Comparison of ENCODE assay signal across 16 cellular contexts in genomic region chr20:64113444-64113775, GRCh38. TPM values are rescaled to one million over a fixed set of nuclear protein-coding genes. Genes with fewer than 3 reads are reported as not detected.
DNase-seq lines count a peak whose midpoint lies in the region; TF ChIP-seq lines count a peak whose summit lies in the region.
"Had no signal": no experiment of that assay in that cellular context is flagged by ENCODE, and none has a peak within 500 bp of the region (broad histone marks: within the 10 kb centered on the region; RNA-seq: fewer than 3 reads in every experiment).

No MANE protein-coding gene starts in this region.

- H3K4me3 ChIP-seq in neuronal stem cell (ENCODE audit: low read length in 2 of 2) (no peak overlapping the region), Karpas-422 (ENCODE audit: low read length) (no peak overlapping the region), stomach (no peak overlapping the region)
- H3K4me3 ChIP-seq: A549 had no signal

- H2BK120ac ChIP-seq in neuronal stem cell (ENCODE audit: low read depth, low read length): peak overlapping the region; percentile 31

- peaks cover 3% of the 10 kb centered on the region for H3K79me1 ChIP-seq in neuronal stem cell (ENCODE audit: low read depth, low read length)

- no peak overlapping the region for H3K4me3 Mint-ChIP-seq in activated naive CD4-positive, alpha-beta T cell treated with anti-CD3 and anti-CD28 coated beads, Interleukin-2, amount 10 ng/mL, durations not matched to agents 7 days and 5 days

- no peak overlapping the region for H2BK12ac ChIP-seq in neuronal stem cell (ENCODE audit: low read length)

- H4K91ac ChIP-seq in neuronal stem cell (ENCODE audit: low read depth, low read length, poor library complexity): no peak overlapping the region

- peaks cover 23% of the 10 kb centered on the region for H3K27me3 Mint-ChIP-seq in activated naive CD4-positive, alpha-beta T cell treated with anti-CD3 and anti-CD28 coated beads, Interleukin-2, amount 10 ng/mL, durations not matched to agents 7 days and 5 days

- no peaks in the 10 kb centered on the region for H3K79me2 ChIP-seq in Karpas-422 (ENCODE audit: low read length)

- H4K8ac ChIP-seq in neuronal stem cell (ENCODE audit: low read depth, low read length): no peak overlapping the region

- no peak overlapping the region for H3K14ac ChIP-seq in neuronal stem cell (ENCODE audit: low read length)

- H3K36me3 Mint-ChIP-seq in activated naive CD4-positive, alpha-beta T cell treated with anti-CD3 and anti-CD28 coated beads, Interleukin-2, amount 10 ng/mL, durations not matched to agents 7 days and 5 days: no peaks in the 10 kb centered on the region

- intact Hi-C loops in stomach (cut with DNase I; ENCODE audit: low total_unique reads): no loop called here

- no peak overlapping the region for H3K27ac Mint-ChIP-seq in activated naive CD4-positive, alpha-beta T cell treated with anti-CD3 and anti-CD28 coated beads, Interleukin-2, amount 10 ng/mL, durations not matched to agents 7 days and 5 days

- no peaks in the 10 kb centered on the region for H3K36me3 ChIP-seq in neuronal stem cell (replicated peaks in 1 of 2; ENCODE audit: control insufficient read depth in 2 of 2, insufficient read depth in 2 of 2, low read length in 2 of 2)
- H3K36me3 ChIP-seq in Karpas-422 (ENCODE audit: insufficient read depth, low read length): no peaks in the 10 kb centered on the region
- H3K36me3 ChIP-seq in stomach: no peaks in the 10 kb centered on the region

- CTCF ChIA-PET in activated naive CD4-positive, alpha-beta T cell treated with anti-CD3 and anti-CD28 coated beads, Interleukin-2, amount 10 ng/mL, durations not matched to agents 7 days and 5 days (lab: Charles Lee): no interaction called here

- no peak overlapping the region for H3K4ac ChIP-seq in neuronal stem cell (ENCODE audit: low read length)

- no peak for TF ChIP-seq POLR2A in stomach (IDR thresholded peaks at IDR 0.05)

- H3K9ac ChIP-seq in neuronal stem cell (ENCODE audit: low read depth, low read length, poor library complexity) (no peak overlapping the region), Karpas-422 (ENCODE audit: low read length) (no peak overlapping the region)

- H3K4me2 ChIP-seq in neuronal stem cell (ENCODE audit: insufficient read depth, low read length, poor library complexity, severe bottlenecking) (no peak overlapping the region), Karpas-422 (ENCODE audit: low read depth, low read length, poor library complexity, severe bottlenecking) (no peak overlapping the region)
- H3K4me2 ChIP-seq: A549 had no signal

- H3K4me1 ChIP-seq in neuronal stem cell (ENCODE audit: control insufficient read depth in 2 of 2, insufficient read depth in 1 of 2, low read depth in 1 of 2, low read length in 2 of 2): peaks cover 0 to 2% of the 10 kb centered on the region in 2 donors
- peaks cover 32% of the 10 kb centered on the region for H3K4me1 ChIP-seq in Karpas-422 (ENCODE audit: low read length)
- no peaks in the 10 kb centered on the region for H3K4me1 ChIP-seq in stomach
- H3K4me1 ChIP-seq: A549, Caco-2 had no signal

- H2BK5ac ChIP-seq in neuronal stem cell (ENCODE audit: low read length): peak overlapping the region; percentile 13

- H3K27ac ChIP-seq in angular gyrus (ENCODE audit: low read depth, low read length) (peak overlapping the region; percentile 66), neuronal stem cell (replicated peaks; ENCODE audit: low read length) (no peak overlapping the region), Karpas-422 (ENCODE audit: low read length) (no peak overlapping the region), stomach (no peak overlapping the region)
- H3K27ac ChIP-seq: A549 had no signal

- H2BK15ac ChIP-seq in neuronal stem cell (ENCODE audit: low read length): peak overlapping the region; percentile 11

- H3K27me3 ChIP-seq in neuronal stem cell (ENCODE audit: control insufficient read depth in 3 of 3, insufficient read depth in 3 of 3, low read depth in 1 of 3, low read length in 3 of 3) (peaks cover 0 to 60% (median 0%) of the 10 kb centered on the region in 3 experiments), Karpas-422 (ENCODE audit: low read length) (no peaks in the 10 kb centered on the region), stomach (peaks cover 0 to 11% (median 0%) of the 10 kb centered on the region in 3 donors)

- no peak for TF ChIP-seq CTCF in stomach (IDR thresholded peaks at IDR 0.05)

- H3K4me1 Mint-ChIP-seq in activated naive CD4-positive, alpha-beta T cell treated with anti-CD3 and anti-CD28 coated beads, Interleukin-2, amount 10 ng/mL, durations not matched to agents 7 days and 5 days: no peaks in the 10 kb centered on the region

- no peak for TF ChIP-seq EP300 in stomach (IDR thresholded peaks at IDR 0.05)

- peak overlapping the region; percentile 17 for H3K18ac ChIP-seq in neuronal stem cell (ENCODE audit: low read length)

- H2AK5ac ChIP-seq in neuronal stem cell (ENCODE audit: low read depth, low read length): peak overlapping the region; percentile 61

- peak overlapping the region; percentile 80 for H3K23ac ChIP-seq in neuronal stem cell (ENCODE audit: low read depth, low read length, poor library complexity)

- no peaks in the 10 kb centered on the region for H3K9me2 ChIP-seq in Karpas-422 (replicated peaks; ENCODE audit: insufficient read depth, low read length)

- DNase-seq in activated naive CD4-positive, alpha-beta T cell treated with anti-CD3 and anti-CD28 coated beads, Interleukin-2, amount 10 ng/mL, durations not matched to agents 7 days and 5 days: peak; percentile 15
- DNase-seq in activated naive CD4-positive, alpha-beta T cell treated with anti-CD3 and anti-CD28 coated beads, Interleukin-2, amount 50 U/mL, for 16 hours: no peak
- no peak for DNase-seq in neuronal stem cell (ENCODE audit: low spot score)
- peak; percentile 37 for DNase-seq in ureter (ENCODE audit: low spot score)
- DNase-seq in Karpas-422: no peak
- DNase-seq in stomach: no peak
- DNase-seq: DMS153, H7, NCI-H1105 treated with DMSO at 0.1 percent for 48 hours, NCI-H187, NCI-H226, NCI-H524 treated with DMSO at 0.1 percent for 48 hours had no signal

- H4K20me1 ChIP-seq in Karpas-422 (ENCODE audit: insufficient read depth, low read depth, low read length): no peaks in the 10 kb centered on the region

- H2AFZ ChIP-seq in neuronal stem cell (ENCODE audit: low read length) (no peak overlapping the region), Karpas-422 (ENCODE audit: low read length) (no peak overlapping the region)

- H3K9me3 ChIP-seq in neuronal stem cell (replicated peaks in 1 of 2; ENCODE audit: control insufficient read depth in 2 of 2, insufficient read depth in 1 of 2, low read depth in 1 of 2, low read length in 2 of 2) (no peaks in the 10 kb centered on the region), Karpas-422 (ENCODE audit: low read length) (no peaks in the 10 kb centered on the region), stomach (no peaks in the 10 kb centered on the region)
- H3K9me3 ChIP-seq: A549, Caco-2 had no signal

- WGBS in neuronal stem cell (ENCODE audit: extremely low coverage in 2 of 2, insufficient read length in 2 of 2, insufficient replicate concordance in 1 of 2), 2 donors: no CpG with 5 or more reads among the region's 6 CpGs
- 62 to 70% (median 66%) methylated on average over 4 to 6 of the region's 6 CpGs for WGBS in stomach, 5 donors

- no peaks in the 10 kb centered on the region for H3K9me3 Mint-ChIP-seq in activated naive CD4-positive, alpha-beta T cell treated with anti-CD3 and anti-CD28 coated beads, Interleukin-2, amount 10 ng/mL, durations not matched to agents 7 days and 5 days

RNA-seq across cellular contexts. Expression of gene NPBWR2, which starts 6.0 kb away (rescaled TPM):
- polyA plus RNA-seq in neuronal stem cell (2013, experiment 1 of 2): not detected
- not detected for polyA plus RNA-seq in neuronal stem cell (2013, experiment 2 of 2)
- total RNA-seq in ureter: not detected
- 0.22 TPM in 1 of 2 replicates, not detected in the other for total RNA-seq in Karpas-422 (2014; rRNA removed; shearing (Covaris generic); ENCODE audit: low replicate concordance)
- not detected for total RNA-seq in stomach
- polyA plus RNA-seq in stomach: not detected
- total RNA-seq: Caco-2, H7, Right ventricle myocardium superior had no signal
- polyA plus RNA-seq: A549 had no signal

RNA-seq across cellular contexts. Expression of gene LKAAEAR1, which starts 29.2 kb away (rescaled TPM):
- 0.10 TPM for polyA plus RNA-seq in neuronal stem cell (2013, experiment 1 of 2)
- polyA plus RNA-seq in neuronal stem cell (2013, experiment 2 of 2): 0.08 TPM
- total RNA-seq in ureter (not detected), stomach (not detected)
- not detected in 2 replicates for total RNA-seq in Karpas-422 (2014; rRNA removed; shearing (Covaris generic); ENCODE audit: low replicate concordance)
- under 1 TPM in 1 of 3 donors, not detected in 2; 0.23 TPM for polyA plus RNA-seq in stomach
- total RNA-seq: Caco-2, Right ventricle myocardium superior had no signal

RNA-seq across cellular contexts. Expression of gene OPRL1, which starts 33.5 kb away (rescaled TPM):
- 2.6 TPM for polyA plus RNA-seq in neuronal stem cell (2013, experiment 1 of 2)
- polyA plus RNA-seq in neuronal stem cell (2013, experiment 2 of 2): 2.5 TPM
- total RNA-seq in ureter (0.42 TPM), stomach (1 to 10 TPM in 1 of 5 donors, under 1 TPM in 1, not detected in 3; 0.55 to 4.7 TPM)
- 34.0 and 60.6 TPM in 2 replicates for total RNA-seq in Karpas-422 (2014; rRNA removed; shearing (Covaris generic); ENCODE audit: low replicate concordance)
- polyA plus RNA-seq in stomach: under 1 TPM in 2 of 3 donors, not detected in 1; 0.18 to 0.25 TPM

RNA-seq across cellular contexts. Expression of gene RGS19, which starts 34.1 kb away (rescaled TPM):
- polyA plus RNA-seq in neuronal stem cell (2013, experiment 1 of 2): 7.9 TPM
- 8.0 TPM for polyA plus RNA-seq in neuronal stem cell (2013, experiment 2 of 2)
- total RNA-seq in ureter (10.3 TPM), stomach (10 to 100 TPM in 1 of 5 donors, 1 to 10 TPM in 1, not detected in 3; 3.1 to 10.1 TPM)
- 172 and 272 TPM in 2 replicates for total RNA-seq in Karpas-422 (2014; rRNA removed; shearing (Covaris generic); ENCODE audit: low replicate concordance)
- polyA plus RNA-seq in stomach: 10 to 100 TPM in 2 of 3 donors, 1 to 10 TPM in 1; 8.1 to 17.2 (median 13.1) TPM

RNA-seq across cellular contexts. Expression of gene TCEA2, which starts 50.4 kb away (rescaled TPM):
- 111 TPM for polyA plus RNA-seq in neuronal stem cell (2013, experiment 1 of 2)
- polyA plus RNA-seq in neuronal stem cell (2013, experiment 2 of 2): 113 TPM
- 43.6 TPM for total RNA-seq in ureter
- total RNA-seq in Karpas-422 (2014; rRNA removed; shearing (Covaris generic); ENCODE audit: low replicate concordance): 124 and 197 TPM in 2 replicates
- 10 to 100 TPM in 4 of 5 donors, 1 to 10 TPM in 1; 3.1 to 30.7 (median 22.8) TPM for total RNA-seq in stomach
- polyA plus RNA-seq in stomach: 10 to 100 TPM; 21.0 to 35.5 (median 30.4) TPM

Comparison
In these comparisons a context has a peak if more than half of its experiments do, and no peak if none do; other contexts are left out.
1. DNase-seq: peak in activated naive CD4-positive, alpha-beta T cell treated with anti-CD3 and anti-CD28 coated beads, Interleukin-2, amount 10 ng/mL, durations not matched to agents 7 days and 5 days (single experiment) and ureter (single experiment); none in activated naive CD4-positive, alpha-beta T cell treated with anti-CD3 and anti-CD28 coated beads, Interleukin-2, amount 50 U/mL, for 16 hours (single experiment), neuronal stem cell (single experiment), Karpas-422 (single experiment) and stomach (single experiment).